Comparison of ENCODE assay signal across 25 cellular contexts in the genomic region with DNA sequence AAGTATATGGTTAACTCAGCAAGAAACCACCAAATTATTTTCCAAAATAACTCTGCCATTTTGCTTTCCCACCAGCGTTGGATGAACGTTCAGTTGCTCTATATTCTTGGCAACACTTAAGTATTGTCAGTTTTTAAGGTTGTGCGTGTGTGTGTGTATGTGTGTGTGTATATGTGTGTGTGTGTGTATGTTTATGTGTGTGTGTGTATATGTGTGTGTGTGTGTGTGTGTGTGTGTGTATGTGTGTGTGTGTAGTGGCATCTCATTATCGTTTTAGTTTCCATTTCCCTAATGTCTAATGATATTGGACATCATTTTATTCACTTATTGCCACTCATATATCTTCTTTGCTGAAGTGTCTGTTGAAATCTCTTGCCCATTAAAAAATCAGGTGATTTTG. TPM values are rescaled to one million over a fixed set of nuclear protein-coding genes. Genes with fewer than 3 reads are reported as not detected.
DNase-seq lines count a peak whose midpoint lies in the region; ATAC-seq, FAIRE-seq and TF ChIP-seq lines count a peak whose summit lies in the region.
"Had no signal": no experiment of that assay in that cellular context is flagged by ENCODE, and none has a peak within 500 bp of the region (broad histone marks: within the 10 kb centered on the region; RNA-seq: fewer than 3 reads in every experiment).

No MANE protein-coding gene starts in this region.

- in situ Hi-C loops in KBM-7 (cut with MboI; ENCODE audit: low pct_unique_long_range_greater_than_20kb, low sequenced_read_pairs): no loop called here

- H3K27me3 Mint-ChIP-seq in activated CD4-positive, alpha-beta T cell treated with anti-CD3 and anti-CD28 coated beads for 36 hours: peaks cover 6% of the 10 kb centered on the region

- POLR2A ChIA-PET in activated CD4-positive, alpha-beta T cell treated with anti-CD3 and anti-CD28 coated beads for 36 hours (lab: Charles Lee): interaction anchor here (0.6 to 1.2 kb wide), 3 partner anchors 10 to 88 kb away, joined by 4 to 7 read pairs (median 6); a partner anchor contains a TSS

- no peak for DNase-seq in activated CD4-positive, alpha-beta T cell treated with anti-CD3 and anti-CD28 coated beads for 36 hours
- DNase-seq in activated CD4-positive, alpha-beta T cell treated with anti-CD3 and anti-CD28 coated beads for 4 hours: no peak
- DNase-seq in left ventricle myocardium inferior (no peak), left cardiac atrium (no peak), kidney (no peak), KBM-7 (no peak), NAMALWA (ENCODE audit: low spot score) (no peak), frontal cortex (ENCODE audit: low spot score in 2 of 2) (no peak)
- DNase-seq: AML-193; COR-L47; DMS 273 treated with DMSO at 0.1 percent for 48 hours; DND-41; H7; NCI-H1105; NCI-H2081; NCI-H510A; NCI-H748 treated with DMSO at 0.1 percent for 48 hours; NK-92 treated with Interleukin-12 subunit alpha and Interleukin-12 subunit beta, amount 100 ng/mL, for 24 hours had no signal

- H3K27me3 ChIP-seq in left ventricle myocardium inferior (ENCODE audit: low read depth): peaks cover 6% of the 10 kb centered on the region

- H3K9me3 Mint-ChIP-seq in activated CD4-positive, alpha-beta T cell treated with anti-CD3 and anti-CD28 coated beads for 36 hours (ENCODE audit: low read depth): peaks cover 2% of the 10 kb centered on the region

- no peak overlapping the region for H3K9ac ChIP-seq in kidney (ENCODE audit: low read length in 2 of 2)

- H3K4me1 ChIP-seq in left ventricle myocardium inferior: peaks cover 23% of the 10 kb centered on the region
- peaks cover 19 to 20% of the 10 kb centered on the region in 2 donors for H3K4me1 ChIP-seq in kidney (ENCODE audit: control insufficient read depth in 1 of 2, insufficient read depth in 1 of 2, low read depth in 1 of 2, low read length in 2 of 2)

- peaks cover 18% of the 10 kb centered on the region for H3K4me1 Mint-ChIP-seq in activated CD4-positive, alpha-beta T cell treated with anti-CD3 and anti-CD28 coated beads for 36 hours

- TF ChIP-seq CTCF in left ventricle myocardium inferior (IDR thresholded peaks at IDR 0.05; ENCODE audit: borderline replicate concordance) (no peak), kidney (IDR thresholded peaks at IDR 0.05; ENCODE audit: borderline replicate concordance, extremely low read depth, insufficient read depth) (no peak)

- H3K4me3 ChIP-seq in left ventricle myocardium inferior: no peak overlapping the region
- H3K4me3 ChIP-seq in kidney (ENCODE audit: low read length in 2 of 2): no peak overlapping the region

- CTCF ChIA-PET in activated CD4-positive, alpha-beta T cell treated with anti-CD3 and anti-CD28 coated beads for 36 hours (lab: Charles Lee): interaction anchor here (1.0 to 1.7 kb wide), 4 partner anchors 8 to 52 kb away, joined by 3 to 12 read pairs (median 4); no protein-coding TSS in a partner anchor

- intact Hi-C loops in activated CD4-positive, alpha-beta T cell treated with anti-CD3 and anti-CD28 coated beads for 36 hours (cut with DNase I, micrococcal nuclease): loop anchor here in 1 of 2 experiments (1.0 kb wide), 2 partner anchors 10 to 85 kb away; no protein-coding TSS in a partner anchor
- intact Hi-C loops in left ventricle myocardium inferior (cut with micrococcal nuclease) (no loop called here), left cardiac atrium (cut with DNase I) (no loop called here), kidney (cut with DNase I) (no loop called here)

- ATAC-seq in activated CD4-positive, alpha-beta T cell treated with anti-CD3 and anti-CD28 coated beads for 36 hours: peak; percentile 6
- ATAC-seq in left cardiac atrium: no peak

- H3K9me3 ChIP-seq in left ventricle myocardium inferior (replicated peaks) (no peaks in the 10 kb centered on the region), kidney (ENCODE audit: control insufficient read depth in 1 of 2, low read length in 2 of 2) (no peaks in the 10 kb centered on the region)

- FAIRE-seq in kidney (lab: Jason Lieb, UNC) (no peak), frontal cortex (lab: Jason Lieb, UNC) (no peak)

- H3K27ac Mint-ChIP-seq in activated CD4-positive, alpha-beta T cell treated with anti-CD3 and anti-CD28 coated beads for 36 hours: peak overlapping the region; percentile 48

- H3K4me3 Mint-ChIP-seq in activated CD4-positive, alpha-beta T cell treated with anti-CD3 and anti-CD28 coated beads for 36 hours: peak overlapping the region; percentile 22

- H3K36me3 ChIP-seq in left ventricle myocardium inferior (no peaks in the 10 kb centered on the region), kidney (ENCODE audit: control insufficient read depth in 1 of 2, insufficient read depth in 2 of 2, low read length in 2 of 2) (no peaks in the 10 kb centered on the region)

- H3K27ac ChIP-seq in left ventricle myocardium inferior (replicated peaks): peak overlapping the region; percentile 69
- peak overlapping the region; percentile 81 to 89 for H3K27ac ChIP-seq in kidney (ENCODE audit: low read depth in 2 of 2, low read length in 2 of 2)
- H3K27ac ChIP-seq: 22Rv1, C4-2B, HL-60 had no signal

- no peaks in the 10 kb centered on the region for H3K36me3 Mint-ChIP-seq in activated CD4-positive, alpha-beta T cell treated with anti-CD3 and anti-CD28 coated beads for 36 hours (ENCODE audit: low read depth)

RNA-seq across cellular contexts. Expression of a gene that starts 11.2 kb away (rescaled TPM):
- not detected for total RNA-seq in activated CD4-positive, alpha-beta T cell treated with anti-CD3 and anti-CD28 coated beads for 36 hours
- 33.4 TPM for total RNA-seq in left ventricle myocardium inferior
- 10 to 100 TPM; 13.2 to 13.3 TPM for total RNA-seq in left cardiac atrium
- total RNA-seq in kidney: 25.6 TPM
- 58.1 TPM for polyA plus RNA-seq in kidney (ENCODE audit: insufficient read depth, low read depth, low replicate concordance)
- total RNA-seq in frontal cortex: 4.1 TPM
- total RNA-seq: G401, HT1080, OCI-LY7 had no signal

RNA-seq across cellular contexts. Expression of a gene that starts 12.7 kb away (rescaled TPM):
- not detected for total RNA-seq in activated CD4-positive, alpha-beta T cell treated with anti-CD3 and anti-CD28 coated beads for 36 hours
- total RNA-seq in left ventricle myocardium inferior: not detected
- total RNA-seq in left cardiac atrium: not detected
- 16.8 TPM for total RNA-seq in kidney
- polyA plus RNA-seq in kidney (ENCODE audit: insufficient read depth, low read depth, low replicate concordance): 51.4 TPM
- total RNA-seq in frontal cortex: not detected
- total RNA-seq: G401, H7, HT1080, OCI-LY7, Right ventricle myocardium superior had no signal

RNA-seq across cellular contexts. Expression of a gene that starts 17.9 kb away (rescaled TPM):
- 100 to 1,000 TPM in 1 of 2 experiments, 10 to 100 TPM in 1; 97.7 to 144 TPM for total RNA-seq in activated CD4-positive, alpha-beta T cell treated with anti-CD3 and anti-CD28 coated beads for 36 hours
- 21.3 TPM for total RNA-seq in left ventricle myocardium inferior
- total RNA-seq in left cardiac atrium: 10 to 100 TPM; 17.6 to 34.9 TPM
- total RNA-seq in kidney: 51.6 TPM
- polyA plus RNA-seq in kidney (ENCODE audit: insufficient read depth, low read depth, low replicate concordance): 11.9 TPM
- 30.2 TPM for total RNA-seq in frontal cortex

Comparison
In these comparisons a context has a peak if more than half of its experiments do, and no peak if none do; other contexts are left out.
1. RNA of a gene that starts 12.7 kb away (total RNA-seq): 16.8 TPM in kidney (single experiment); not detected in left ventricle myocardium inferior (single experiment), not detected in left cardiac atrium, not detected in activated CD4-positive, alpha-beta T cell treated with anti-CD3 and anti-CD28 coated beads for 36 hours and not detected in frontal cortex (single experiment); every median in the first group is over 10 times any median in the second.